In genomic region chr22:20982563-20982882, GRCh38 we compare ENCODE assay signal across 1 cellular context.
TF ChIP-seq lines count a peak whose summit lies in the region.

No MANE protein-coding gene starts in this region.

TF ChIP-seq in endothelial cell of umbilical vein, 7 proteins besides CTCF, POLR2A, EP300 and RAD21 (continued from another document):
- TF ChIP-seq FOS (IDR thresholded peaks at IDR 0.05; ENCODE audit: borderline replicate concordance, insufficient read depth, low read length) (no peak), POLR2AphosphoS5 (IDR thresholded peaks at IDR 0.05; ENCODE audit: insufficient read depth, low read depth, low read length) (no peak), MYC (IDR thresholded peaks at IDR 0.05; ENCODE audit: low read depth, low read length) (no peak)
TF ChIP-seq in endothelial cell of umbilical vein: peak in this region for 0.
